Comparison of ENCODE assay signal across 11 cellular contexts in the genomic region with DNA sequence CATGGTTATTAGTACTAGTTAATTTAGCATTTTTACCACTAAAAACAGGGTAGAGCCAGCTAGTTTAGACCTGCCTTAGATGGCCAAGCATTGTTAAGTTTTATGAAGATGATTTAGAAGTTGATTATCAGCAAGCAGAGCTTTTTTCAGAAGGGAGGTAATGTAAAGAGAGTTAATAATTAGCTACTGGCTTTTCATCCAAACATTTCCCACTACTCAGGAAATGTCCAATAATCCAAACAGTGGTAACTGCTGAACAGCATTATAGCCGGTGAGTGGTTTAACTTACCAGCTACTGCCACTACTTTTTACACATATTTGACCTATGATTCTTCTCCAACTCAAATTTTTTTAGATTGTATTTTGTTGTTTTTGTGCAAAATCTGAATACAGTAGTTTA. TPM values are rescaled to one million over a fixed set of nuclear protein-coding genes. Genes with fewer than 3 reads are reported as not detected.
DNase-seq lines count a peak whose midpoint lies in the region; ATAC-seq, FAIRE-seq and TF ChIP-seq lines count a peak whose summit lies in the region.
"Had no signal": no experiment of that assay in that cellular context is flagged by ENCODE, and none has a peak within 500 bp of the region (broad histone marks: within the 10 kb centered on the region; RNA-seq: fewer than 3 reads in every experiment).

No MANE protein-coding gene starts in this region.

- H3K4me3 ChIP-seq in heart left ventricle: peak overlapping the region; percentile 45 to 83 (median 72)
- no peak overlapping the region for H3K4me3 ChIP-seq in astrocyte (ENCODE audit: insufficient read depth, low read depth, low read length)
- peak overlapping the region; percentile 65 to 87 for H3K4me3 ChIP-seq in mucosa of rectum (ENCODE audit: low read length in 2 of 2)
- H3K4me3 ChIP-seq in upper lobe of right lung: peak overlapping the region; percentile 69

- peaks cover 4% of the 10 kb centered on the region for H3K36me3 Mint-ChIP-seq in astrocyte (ENCODE audit: low read depth, unreplicated experiment)

- H3K27ac Mint-ChIP-seq in astrocyte (ENCODE audit: unreplicated experiment): peak overlapping the region; percentile 50

- H3K4me1 Mint-ChIP-seq in astrocyte (ENCODE audit: low read depth, unreplicated experiment): peaks cover 16% of the 10 kb centered on the region

- H3K9me3 ChIP-seq in heart left ventricle: no peaks in the 10 kb centered on the region
- no peaks in the 10 kb centered on the region for H3K9me3 ChIP-seq in astrocyte (ENCODE audit: insufficient read depth, low read depth, low read length)
- H3K9me3 ChIP-seq in mucosa of rectum (ENCODE audit: control insufficient read depth in 2 of 2, low read length in 2 of 2): no peaks in the 10 kb centered on the region
- no peaks in the 10 kb centered on the region for H3K9me3 ChIP-seq in upper lobe of right lung

- DNase-seq in heart left ventricle (no peak), Right ventricle myocardium inferior (ENCODE audit: missing footprints) (no peak), astrocyte (ENCODE audit: low read depth) (no peak), upper lobe of right lung (no peak), AG08396 (ENCODE audit: low spot score) (no peak), urothelium cell line (ENCODE audit: low spot score) (no peak)
- DNase-seq: NCI-H524 had no signal

- H3K27me3 ChIP-seq in heart left ventricle: no peaks in the 10 kb centered on the region
- H3K27me3 ChIP-seq in astrocyte (ENCODE audit: insufficient read depth, low read length): no peaks in the 10 kb centered on the region
- no peaks in the 10 kb centered on the region for H3K27me3 ChIP-seq in mucosa of rectum (ENCODE audit: control insufficient read depth in 2 of 2, insufficient read depth in 2 of 2, low read length in 2 of 2)
- no peaks in the 10 kb centered on the region for H3K27me3 ChIP-seq in upper lobe of right lung

- H3K4me2 ChIP-seq in astrocyte (ENCODE audit: low read length): peak overlapping the region; percentile 97

- peaks cover 14% of the 10 kb centered on the region for H3K79me2 ChIP-seq in astrocyte (ENCODE audit: insufficient read depth, low read length)

- H3K27me3 Mint-ChIP-seq in astrocyte (ENCODE audit: low read depth, unreplicated experiment): no peaks in the 10 kb centered on the region

- H3K27ac ChIP-seq in heart left ventricle (peak overlapping the region in 11 of 12 donors; percentile 82 to 96 (median 90)), astrocyte (ENCODE audit: low read depth, low read length) (no peak overlapping the region), mucosa of rectum (ENCODE audit: low read depth in 2 of 2, low read length in 2 of 2) (peak overlapping the region in 1 of 2 donors; percentile 88), upper lobe of right lung (peak overlapping the region; percentile 85)
- H3K27ac ChIP-seq: C4-2B had no signal

- no peaks in the 10 kb centered on the region for H4K20me1 ChIP-seq in astrocyte (ENCODE audit: insufficient read depth, low read length)

- no peak overlapping the region for H2AFZ ChIP-seq in astrocyte (ENCODE audit: low read depth, low read length)

- FAIRE-seq in astrocyte (lab: Jason Lieb, UNC) (peak; percentile 17), urothelium cell line (lab: Jason Lieb, UNC) (no peak)
- FAIRE-seq: bronchial epithelial cell had no signal

- peak overlapping the region; percentile 89 for H3K9ac ChIP-seq in astrocyte (ENCODE audit: low read length)
- H3K9ac ChIP-seq in mucosa of rectum (ENCODE audit: low read depth in 1 of 2, low read length in 2 of 2): peak overlapping the region in 1 of 2 donors; percentile 58

- H3K4me1 ChIP-seq in heart left ventricle (peaks cover 0 to 37% (median 16%) of the 10 kb centered on the region in 12 donors), astrocyte (ENCODE audit: insufficient read depth, low read length) (peaks cover 12% of the 10 kb centered on the region), mucosa of rectum (ENCODE audit: control insufficient read depth in 2 of 2, insufficient read depth in 2 of 2, low read length in 2 of 2) (peaks cover 10 to 12% of the 10 kb centered on the region in 2 donors), upper lobe of right lung (peaks cover 14% of the 10 kb centered on the region)

- H3K9me3 Mint-ChIP-seq in astrocyte (ENCODE audit: unreplicated experiment): no peaks in the 10 kb centered on the region

- TF ChIP-seq CTCF in heart left ventricle (IDR thresholded peaks at IDR 0.05): no peak
- no peak for TF ChIP-seq CTCF in astrocyte (IDR thresholded peaks at IDR 0.05; ENCODE audit: insufficient read depth, low read depth, low read length)
- no peak for TF ChIP-seq CTCF in upper lobe of right lung (IDR thresholded peaks at IDR 0.05)

- WGBS in heart left ventricle, 4 donors: 43 to 64% (median 46%) methylated on average over 1 of the region's 1 CpG

- H3K4me3 Mint-ChIP-seq in astrocyte (ENCODE audit: unreplicated experiment): peak overlapping the region; percentile 94

- H3K36me3 ChIP-seq in heart left ventricle: peaks cover 0 to 2% (median 0%) of the 10 kb centered on the region in 9 donors
- no peaks in the 10 kb centered on the region for H3K36me3 ChIP-seq in astrocyte (ENCODE audit: insufficient read depth, low read length)
- H3K36me3 ChIP-seq in mucosa of rectum (ENCODE audit: control insufficient read depth in 2 of 2, insufficient read depth in 2 of 2, low read length in 2 of 2): no peaks in the 10 kb centered on the region
- no peaks in the 10 kb centered on the region for H3K36me3 ChIP-seq in upper lobe of right lung

- no peak for TF ChIP-seq POLR2A in heart left ventricle (IDR thresholded peaks at IDR 0.05)

- ATAC-seq in heart left ventricle (no peak), Right ventricle myocardium inferior (no peak), upper lobe of right lung (no peak), GM19463 (IDR thresholded peaks at IDR 0.05; ENCODE audit: unreplicated experiment) (no peak)

- intact Hi-C loops in heart left ventricle (cut with DNase I): loop anchor here (2.0 to 10.0 kb wide), 6 partner anchors 55 to 305 kb away; no protein-coding TSS in a partner anchor
- intact Hi-C loops in Right ventricle myocardium inferior (cut with DNase I): loop anchor here (2.0 to 5.0 kb wide), 5 partner anchors 48 to 125 kb away; no protein-coding TSS in a partner anchor
- intact Hi-C loops in upper lobe of right lung (cut with DNase I): no loop called here

RNA-seq across cellular contexts. Expression of a gene that starts 1.7 kb away (rescaled TPM):
- 10 to 100 TPM; 20.9 to 52.0 (median 24.6) TPM for total RNA-seq in heart left ventricle
- polyA plus RNA-seq in heart left ventricle: 1 to 10 TPM; 5.5 to 9.1 TPM
- total RNA-seq in Right ventricle myocardium inferior: 29.9 TPM
- total RNA-seq in astrocyte: 73.7 and 83.1 TPM in 2 replicates
- 94.8 TPM for total RNA-seq in upper lobe of right lung

RNA-seq across cellular contexts. Expression of a gene that starts 1.7 kb away (rescaled TPM):
- total RNA-seq in heart left ventricle (10 to 100 TPM; 12.8 to 28.4 (median 20.1) TPM), Right ventricle myocardium inferior (20.5 TPM), astrocyte (75.2 and 75.8 TPM in 2 replicates), upper lobe of right lung (41.3 TPM)
- polyA plus RNA-seq in heart left ventricle: 10 to 100 TPM in 1 of 2 donors, 1 to 10 TPM in 1; 4.3 to 16.8 TPM
